13 cellular contexts compared by ENCODE assay signal in the genomic region with DNA sequence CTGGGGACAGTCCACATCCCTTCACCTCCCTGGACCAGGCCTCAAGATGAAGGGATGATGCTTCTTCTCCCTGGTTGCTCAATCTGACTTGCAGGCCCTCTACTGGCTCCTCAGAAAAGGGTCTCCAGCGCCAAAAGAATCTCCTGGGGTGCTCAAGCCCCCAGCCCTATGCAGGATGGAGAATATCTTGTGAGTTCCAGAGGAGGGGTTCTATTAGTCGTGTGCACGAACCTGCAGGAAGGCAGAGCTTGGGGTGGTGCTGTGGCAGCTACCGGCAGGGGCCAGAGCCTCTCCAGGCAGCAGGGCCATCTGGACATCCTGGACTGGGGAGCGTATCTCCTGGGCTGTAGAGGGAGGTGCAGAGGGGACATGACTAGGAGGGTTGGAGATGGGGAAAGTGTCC.
DNase-seq lines count a peak whose midpoint lies in the region; ATAC-seq and TF ChIP-seq lines count a peak whose summit lies in the region.
"Had no signal": no experiment of that assay in that cellular context is flagged by ENCODE, and none has a peak within 500 bp of the region (broad histone marks: within the 10 kb centered on the region; RNA-seq: fewer than 3 reads in every experiment).

No MANE protein-coding gene starts in this region.

- DNase-seq in G401 (ENCODE audit: low spot score), result peak; percentile 71
- peak; percentile 40 for DNase-seq in neural progenitor cell (ENCODE audit: low spot score)
- no peak for DNase-seq in COLO668 (lab: John Stamatoyannopoulos, UW; ENCODE audit: unreplicated experiment)
- no peak for DNase-seq in foreskin melanocyte
- DNase-seq: activated CD4-positive, alpha-beta T cell treated with anti-CD3 and anti-CD28 coated beads, Interleukin-2, amount 50 U/mL, for 48 hours; CD4-positive, alpha-beta memory T cell; dermis blood vessel endothelial cell; NCI-H1930; NK-92 treated with Interleukin-12 subunit alpha and Interleukin-12 subunit beta, amount 100 ng/mL, for 24 hours had no signal

- H4K20me1 ChIP-seq in OCI-LY3 (ENCODE audit: insufficient read depth, low read length) (no peaks in the 10 kb centered on the region; the same call in 1 of the 2 replicates), neural progenitor cell (ENCODE audit: low read depth) (peaks cover 32% of the 10 kb centered on the region)

- peaks cover 22% of the 10 kb centered on the region for H3K27me3 Mint-ChIP-seq in neural progenitor cell (ENCODE audit: insufficient read depth, low read depth)

- in situ Hi-C loops in G401 (cut with HindIII; ENCODE audit: low sequenced_read_pairs), result no loop called here

- no peaks in the 10 kb centered on the region for H3K36me3 Mint-ChIP-seq in neural progenitor cell
- H3K36me3 Mint-ChIP-seq: CD4-positive, alpha-beta memory T cell had no signal

- H3K4me2 ChIP-seq in OCI-LY3 (ENCODE audit: low read length), result no peak overlapping the region
- no peak overlapping the region for H3K4me2 ChIP-seq in neural progenitor cell

- H3K4me3 Mint-ChIP-seq in neural progenitor cell, result peak overlapping the region; percentile 82

- H3K27ac Mint-ChIP-seq in neural progenitor cell, result no peak overlapping the region
- H3K27ac Mint-ChIP-seq: CD4-positive, alpha-beta memory T cell had no signal

- H3K79me2 ChIP-seq in OCI-LY3 (ENCODE audit: low read length) (no peaks in the 10 kb centered on the region), neural progenitor cell (ENCODE audit: low read depth) (peaks cover 11% of the 10 kb centered on the region)

- H3K27me3 ChIP-seq in OCI-LY3 (ENCODE audit: low read depth, low read length), result no peaks in the 10 kb centered on the region
- peaks cover 38% of the 10 kb centered on the region for H3K27me3 ChIP-seq in neural progenitor cell

- H3K4me1 Mint-ChIP-seq in neural progenitor cell, result peaks cover 40% of the 10 kb centered on the region

- H2AFZ ChIP-seq in OCI-LY3 (ENCODE audit: low read depth, low read length) (no peak overlapping the region), neural progenitor cell (replicated peaks) (no peak overlapping the region)

- no peaks in the 10 kb centered on the region for H3K4me1 ChIP-seq in OCI-LY3 (ENCODE audit: low read length)
- peaks cover 13% of the 10 kb centered on the region for H3K4me1 ChIP-seq in neural progenitor cell

- H3K9me3 ChIP-seq in OCI-LY3 (ENCODE audit: insufficient read depth, low read length) (no peaks in the 10 kb centered on the region), neural progenitor cell (ENCODE audit: low read depth) (no peaks in the 10 kb centered on the region)
- H3K9me3 ChIP-seq: left lung had no signal

- H3K36me3 ChIP-seq in OCI-LY3 (replicated peaks; ENCODE audit: low read depth, low read length) (no peaks in the 10 kb centered on the region), neural progenitor cell (no peaks in the 10 kb centered on the region)
- H3K36me3 ChIP-seq: left lung had no signal

- no peak overlapping the region for H3K27ac ChIP-seq in OCI-LY3 (ENCODE audit: low read length)
- peak overlapping the region; percentile 72 for H3K27ac ChIP-seq in cingulate gyrus (ENCODE audit: low read depth, low read length)
- no peak overlapping the region for H3K27ac ChIP-seq in neural progenitor cell
- H3K27ac ChIP-seq: left lung had no signal

- H3K4me3 ChIP-seq in OCI-LY3 (ENCODE audit: low read length) (no peak overlapping the region), neural progenitor cell (no peak overlapping the region)
- H3K4me3 ChIP-seq: left lung had no signal

- peaks cover 20% of the 10 kb centered on the region for H3F3A ChIP-seq in neural progenitor cell (ENCODE audit: low read depth)

- TF ChIP-seq CTCF in OCI-LY3 (IDR thresholded peaks at IDR 0.05; ENCODE audit: low read depth, low read length) (peak; percentile 16; the same call in 1 of the 2 replicates), neural progenitor cell (IDR thresholded peaks at IDR 0.05) (peak; percentile 49)

- no peak for ATAC-seq in GM18502 (IDR thresholded peaks at IDR 0.05; ENCODE audit: poor library complexity, unreplicated experiment)
- ATAC-seq: left lung had no signal

- no peaks in the 10 kb centered on the region for H3K9me3 Mint-ChIP-seq in neural progenitor cell
- H3K9me3 Mint-ChIP-seq: CD4-positive, alpha-beta memory T cell had no signal

- no peak overlapping the region for H3K9ac ChIP-seq in OCI-LY3 (ENCODE audit: low read length)
- H3K9ac ChIP-seq in neural progenitor cell, result no peak overlapping the region

Comparison
In these comparisons a context has a peak if more than half of its experiments do, and no peak if none do; other contexts are left out.
1. DNase-seq: peak in G401 (single experiment) and neural progenitor cell (single experiment); none in COLO668 (single experiment) and foreskin melanocyte (single experiment).